In genomic region chr17:62967111-62967449, GRCh38 we compare ENCODE assay signal across 8 cellular contexts. TPM values are rescaled to one million over a fixed set of nuclear protein-coding genes. Genes with fewer than 3 reads are reported as not detected.
A peak's percentile ranks its signal among the peaks of the same experiment; 100 is the strongest.
DNase-seq lines count a peak whose midpoint lies in the region; ATAC-seq and TF ChIP-seq lines count a peak whose summit lies in the region.

No MANE protein-coding gene starts in this region.

- peaks cover 3% of the 10 kb centered on the region; the same call in 1 of the 2 replicates for H3F3A ChIP-seq in DOHH2 (ENCODE audit: control insufficient read depth, insufficient read depth)

- no peak for TF ChIP-seq POLR2A in prostate gland (IDR thresholded peaks at IDR 0.05)

- peak overlapping the region; percentile 80 for H3K4me2 ChIP-seq in DOHH2 (ENCODE audit: low read length)

- H3K9me2 ChIP-seq in DOHH2 (replicated peaks; ENCODE audit: control insufficient read depth, low read length): no peaks in the 10 kb centered on the region

- no peak overlapping the region for H3K27ac ChIP-seq in DOHH2 (ENCODE audit: low read depth, low read length)
- H3K27ac ChIP-seq in SK-N-MC: no peak overlapping the region
- H3K27ac ChIP-seq in prostate gland: peak overlapping the region in 1 of 2 donors; percentile 85

- peaks cover 16% of the 10 kb centered on the region for H3K4me1 ChIP-seq in DOHH2 (ENCODE audit: control insufficient read depth, low read length)
- no peaks in the 10 kb centered on the region for H3K4me1 ChIP-seq in prostate gland (replicated peaks)

- intact Hi-C loops in prostate gland (cut with DNase I): no loop called here

- no peak for ATAC-seq in GM21390 (IDR thresholded peaks at IDR 0.05; ENCODE audit: unreplicated experiment)
- ATAC-seq in GM21360 (IDR thresholded peaks at IDR 0.05; ENCODE audit: unreplicated experiment): no peak

- peaks cover 37% of the 10 kb centered on the region for H3K27me3 ChIP-seq in DOHH2 (ENCODE audit: control insufficient read depth, low read length)
- H3K27me3 ChIP-seq in prostate gland (replicated peaks; ENCODE audit: insufficient read depth): no peaks in the 10 kb centered on the region

- H3K9me3 ChIP-seq in DOHH2 (ENCODE audit: control insufficient read depth, insufficient read depth, low read length) (no peaks in the 10 kb centered on the region), SK-N-MC (ENCODE audit: low read depth, low read length) (no peaks in the 10 kb centered on the region), prostate gland (no peaks in the 10 kb centered on the region)

- DNase-seq in SK-N-MC (ENCODE audit: low read depth, low spot score): no peak
- DNase-seq in fibroblast of mammary gland (ENCODE audit: low read depth): no peak
- no peak for DNase-seq in prostate gland (ENCODE audit: low spot score)
- DNase-seq in DMS79 treated with DMSO at 0.1 percent for 48 hours (lab: John Stamatoyannopoulos, UW): no peak
- no peak for DNase-seq in NCI-H345 (lab: John Stamatoyannopoulos, UW)

- peak overlapping the region; percentile 68 for H3K9ac ChIP-seq in SK-N-MC (ENCODE audit: insufficient read length)

- no peaks in the 10 kb centered on the region for H3K79me2 ChIP-seq in DOHH2 (ENCODE audit: control insufficient read depth, low read length)

- no peaks in the 10 kb centered on the region for H3K36me3 ChIP-seq in DOHH2 (ENCODE audit: control insufficient read depth, low read length)
- H3K36me3 ChIP-seq in SK-N-MC (ENCODE audit: insufficient read depth, low read length): no peaks in the 10 kb centered on the region
- no peaks in the 10 kb centered on the region for H3K36me3 ChIP-seq in prostate gland

- no peak for TF ChIP-seq CTCF in DOHH2 (IDR thresholded peaks at IDR 0.05; ENCODE audit: low read depth, low read length, poor library complexity, severe bottlenecking)
- TF ChIP-seq CTCF in fibroblast of mammary gland (conservative IDR thresholded peaks at IDR 0.05; ENCODE audit: control insufficient read depth, insufficient read depth, low read depth, low read length): no peak
- no peak for TF ChIP-seq CTCF in prostate gland (IDR thresholded peaks at IDR 0.05)

- H4K20me1 ChIP-seq in DOHH2 (ENCODE audit: control insufficient read depth, insufficient read depth, low read depth, low read length): peaks cover 9% of the 10 kb centered on the region; the same call in 1 of the 2 replicates

- H3K4me3 ChIP-seq in DOHH2 (ENCODE audit: low read length) (peak overlapping the region; percentile 80), SK-N-MC (peak overlapping the region; percentile 86), fibroblast of mammary gland (ENCODE audit: control insufficient read depth, low read depth, low read length) (peak overlapping the region; percentile 95), prostate gland (peak overlapping the region; percentile 85 to 94)

- WGBS in prostate gland: under 1% methylated on average over 7 of the region's 7 CpGs

RNA-seq across cellular contexts. Expression of gene TANC2, which starts 1.0 kb away (rescaled TPM):
- 100 to 1,000 TPM in 1 of 2 donors, 1 to 10 TPM in 1; 8.0 to 193 TPM for total RNA-seq in prostate gland
